16 cellular contexts compared by ENCODE assay signal in genomic region chr10:131431978-131432690, GRCh38.
DNase-seq lines count a peak whose midpoint lies in the region; ATAC-seq and TF ChIP-seq lines count a peak whose summit lies in the region.
"Had no signal": no experiment of that assay in that cellular context is flagged by ENCODE, and none has a peak within 500 bp of the region (broad histone marks: within the 10 kb centered on the region; RNA-seq: fewer than 3 reads in every experiment).

No MANE protein-coding gene starts in this region.

- TF ChIP-seq POLR2A in spleen (IDR thresholded peaks at IDR 0.05), result no peak

- H3K9me3 ChIP-seq in spleen, result no peaks in the 10 kb centered on the region

- ATAC-seq in GM21529 (IDR thresholded peaks at IDR 0.05; ENCODE audit: unreplicated experiment), result no peak
- ATAC-seq: K562 had no signal

- H3K9me3 Mint-ChIP-seq in nephron, result no peaks in the 10 kb centered on the region
- H3K9me3 Mint-ChIP-seq: CD4-positive, alpha-beta T cell had no signal

- H3K4me1 Mint-ChIP-seq in nephron, result peaks cover 64% of the 10 kb centered on the region
- H3K4me1 Mint-ChIP-seq: B cell had no signal

- DNase-seq in NCI-H510A treated with DMSO at 0.1 percent for 48 hours (lab: John Stamatoyannopoulos, UW) (peak; percentile 55), NCI-H510A (lab: John Stamatoyannopoulos, UW) (no peak), spleen (peak; percentile 54), EL (no peak), cerebellum (ENCODE audit: low spot score) (no peak)
- DNase-seq: ACHN; C1 segment of cervical spinal cord; Calu3; CD4-positive, alpha-beta T cell; DMS 273 treated with DMSO at 0.1 percent for 48 hours; GM23248; H7 had no signal

- H3K36me3 ChIP-seq in spleen, result no peaks in the 10 kb centered on the region

- H3K4me1 ChIP-seq in spleen, result peaks cover 0 to 2% (median 0%) of the 10 kb centered on the region in 6 donors

- H3K27ac ChIP-seq in spleen, result no peak overlapping the region
- H3K27ac ChIP-seq: GM23248 had no signal

- H3K4me3 Mint-ChIP-seq in nephron, result no peak overlapping the region
- H3K4me3 Mint-ChIP-seq: B cell; CD4-positive, alpha-beta T cell had no signal

- H3K36me3 Mint-ChIP-seq in nephron (ENCODE audit: low read depth), result no peaks in the 10 kb centered on the region

- intact Hi-C loops in spleen (cut with DNase I; ENCODE audit: low total_unique reads), result no loop called here

- H3K27me3 Mint-ChIP-seq in nephron (ENCODE audit: low read depth), result peaks cover 33% of the 10 kb centered on the region

- no peak overlapping the region for H3K4me3 ChIP-seq in spleen
- H3K4me3 ChIP-seq: GM23248, K562 had no signal

- peaks cover 0 to 26% (median 0%) of the 10 kb centered on the region in 7 donors for H3K27me3 ChIP-seq in spleen (replicated peaks in 1 of 7)

- TF ChIP-seq CTCF in nephron (IDR thresholded peaks at IDR 0.05; ENCODE audit: unreplicated experiment in 3 of 3) (no peak), spleen (IDR thresholded peaks at IDR 0.05 in 8 of 11, conservative IDR thresholded peaks at IDR 0.05 in 3 of 11) (no peak)

- H3K27ac Mint-ChIP-seq in nephron, result peak overlapping the region in 2 of 3 experiments; percentile 67 to 70
- H3K27ac Mint-ChIP-seq: B cell; CD4-positive, alpha-beta T cell had no signal

- WGBS in spleen, 5 donors, result 81 to 87% (median 83%) methylated on average over 16 of the region's 16 CpGs

Comparison
In these comparisons a context has a peak if more than half of its experiments do, and no peak if none do; other contexts are left out.
1. DNase-seq: peak in NCI-H510A treated with DMSO at 0.1 percent for 48 hours (single experiment) and spleen (single experiment); none in NCI-H510A (single experiment), EL (single experiment) and cerebellum (single experiment).